Comparison of ENCODE assay signal across 8 cellular contexts in the genomic region with DNA sequence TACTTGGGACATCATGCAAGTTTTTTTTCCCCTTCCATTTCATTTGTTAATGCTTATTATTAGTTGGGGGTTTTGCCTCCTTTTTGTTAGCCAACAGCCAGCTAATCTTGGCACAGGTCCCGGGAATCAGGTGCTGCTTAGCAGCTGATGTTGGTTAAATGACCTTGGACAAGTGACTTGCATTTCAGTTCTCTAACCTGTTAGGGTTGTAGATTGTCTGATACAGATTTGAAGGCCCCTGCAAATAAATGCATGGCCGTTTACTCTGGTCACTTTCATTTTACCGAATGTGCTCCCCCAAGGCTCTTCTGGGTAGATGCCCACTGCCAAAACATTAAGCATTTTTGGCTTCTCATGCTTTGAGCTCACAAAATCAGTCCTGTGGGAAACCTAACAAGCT.
A peak's percentile ranks its signal among the peaks of the same experiment; 100 is the strongest.
DNase-seq lines count a peak whose midpoint lies in the region; ATAC-seq and TF ChIP-seq lines count a peak whose summit lies in the region.

No MANE protein-coding gene starts in this region.

- H3K36me3 ChIP-seq in body of pancreas (replicated peaks in 1 of 2; ENCODE audit: insufficient read depth in 1 of 2, low read depth in 2 of 2) = no peaks in the 10 kb centered on the region
- no peaks in the 10 kb centered on the region for H3K36me3 ChIP-seq in ovary

- DNase-seq in NCI-H2107 treated with DMSO at 0.1 percent for 48 hours (lab: John Stamatoyannopoulos, UW; ENCODE audit: unreplicated experiment) (peak; percentile 71), NCI-H2107 (lab: John Stamatoyannopoulos, UW) (no peak), NCI-H1694 treated with DMSO at 0.1 percent for 48 hours (lab: John Stamatoyannopoulos, UW) (peak; percentile 48), body of pancreas (peak; percentile 87 to 94 (median 92)), ovary (peak in 3 of 5 donors; percentile 40 to 52 (median 51)), GM13977 (ENCODE audit: low spot score) (no peak), NCI-H1436 (lab: John Stamatoyannopoulos, UW) (no peak)
- no peak for DNase-seq in stimulated activated CD4-positive, alpha-beta T cell treated with anti-CD3 and anti-CD28 coated beads, Interleukin-2, amount 100 ng/mL, for 48 hours

- intact Hi-C loops in body of pancreas (cut with DNase I) (no loop called here), ovary (cut with DNase I) (no loop called here)

- H3K4me1 ChIP-seq in body of pancreas = peaks cover 90% of the 10 kb centered on the region
- H3K4me1 ChIP-seq in ovary (ENCODE audit: insufficient read depth) = peaks cover 30% of the 10 kb centered on the region

- TF ChIP-seq EP300 in ovary (IDR thresholded peaks at IDR 0.05) = no peak

- WGBS in body of pancreas, 2 donors = 8 to 11% methylated on average over 3 of the region's 3 CpGs
- WGBS in ovary, 3 donors = 26 to 46% (median 27%) methylated on average over 3 of the region's 3 CpGs

- TF ChIP-seq CTCF in body of pancreas (IDR thresholded peaks at IDR 0.05) = no peak
- TF ChIP-seq CTCF in ovary (IDR thresholded peaks at IDR 0.05) = no peak
- TF ChIP-seq CTCF in GM13977 (IDR thresholded peaks at IDR 0.05; ENCODE audit: extremely low read depth, insufficient read depth, missing control alignments) = no peak

- H3K27ac ChIP-seq in body of pancreas (peak overlapping the region; percentile 26 to 82 (median 68)), ovary (no peak overlapping the region)

- H3K27me3 ChIP-seq in body of pancreas (no peaks in the 10 kb centered on the region), ovary (no peaks in the 10 kb centered on the region)

- TF ChIP-seq POLR2A in body of pancreas (IDR thresholded peaks at IDR 0.05) = no peak
- no peak for TF ChIP-seq POLR2A in ovary (IDR thresholded peaks at IDR 0.05)

- H3K9me3 ChIP-seq in body of pancreas (no peaks in the 10 kb centered on the region), ovary (no peaks in the 10 kb centered on the region)

- in situ Hi-C loops in GM13977 (cut with MboI; ENCODE audit: low pct_unique_long_range_greater_than_20kb, low sequenced_read_pairs, unreplicated experiment) = no loop called here

- H3K4me3 ChIP-seq in body of pancreas (no peak overlapping the region), ovary (no peak overlapping the region)

- ATAC-seq in body of pancreas = peak; percentile 64

Comparison
In these comparisons a context has a peak if more than half of its experiments do, and no peak if none do; other contexts are left out.
1. DNase-seq: peak in NCI-H2107 treated with DMSO at 0.1 percent for 48 hours (single experiment), NCI-H1694 treated with DMSO at 0.1 percent for 48 hours (single experiment), body of pancreas (4 of 4) and ovary (3 of 5); none in NCI-H2107 (single experiment), stimulated activated CD4-positive, alpha-beta T cell treated with anti-CD3 and anti-CD28 coated beads, Interleukin-2, amount 100 ng/mL, for 48 hours (0 of 2), GM13977 (single experiment) and NCI-H1436 (single experiment).
2. H3K27ac ChIP-seq: peak in body of pancreas (4 of 4); none in ovary (0 of 2).